In genomic region chr5:166909926-166910325, GRCh38 we compare ENCODE assay signal across 30 cellular contexts.
"Had no signal": no experiment of that assay in that cellular context is flagged by ENCODE, and none has a peak within 500 bp of the region (broad histone marks: within the 10 kb centered on the region; RNA-seq: fewer than 3 reads in every experiment).

No MANE protein-coding gene starts in this region.

- H3K27ac Mint-ChIP-seq: endodermal cell; naive B cell; natural killer cell treated with Interleukin-12 subunit alpha and Interleukin-12 subunit beta and Interleukin-15 and Interleukin-18, amount 100 ng/mL, for 72 hours; stimulated activated naive CD8-positive, alpha-beta T cell treated with anti-CD3 and anti-CD28 coated beads, Interleukin-15, amount 100 ng/mL, for 72 hours had no signal

- H3K36me3 Mint-ChIP-seq: naive B cell; natural killer cell treated with Interleukin-12 subunit alpha and Interleukin-12 subunit beta and Interleukin-15 and Interleukin-18, amount 100 ng/mL, for 72 hours had no signal

- H3K4me3 ChIP-seq: dorsolateral prefrontal cortex, esophagus muscularis mucosa, gastroesophageal sphincter, heart right ventricle, lower lobe of right lung, pancreas, right lobe of liver, smooth muscle cell, suprapubic skin, transverse colon had no signal

- H3K36me3 ChIP-seq: esophagus muscularis mucosa, gastroesophageal sphincter, heart right ventricle, lower lobe of right lung, neutrophil, pancreas, right lobe of liver, suprapubic skin, transverse colon had no signal

- H3K4me3 Mint-ChIP-seq: endodermal cell; natural killer cell treated with Interleukin-12 subunit alpha and Interleukin-12 subunit beta and Interleukin-15 and Interleukin-18, amount 100 ng/mL, for 72 hours; neural crest cell; stimulated activated naive CD8-positive, alpha-beta T cell treated with anti-CD3 and anti-CD28 coated beads, Interleukin-15, amount 100 ng/mL, for 72 hours had no signal

- FAIRE-seq: colon, islet of Langerhans, pancreas had no signal

- H3K4me1 ChIP-seq: gastroesophageal sphincter, heart right ventricle, lower lobe of right lung, pancreas, right lobe of liver, suprapubic skin, transverse colon had no signal

- DNase-seq: dorsolateral prefrontal cortex; effector CD4-positive, alpha-beta T cell; endodermal cell; foreskin keratinocyte; glutamatergic neuron; heart right ventricle; hippocampal formation; kidney glomerular epithelial cell; left ventricle myocardium superior; lower lobe of right lung; naive B cell; pancreas; right lobe of liver; stimulated activated CD4-positive, alpha-beta T cell treated with anti-CD3 and anti-CD28 coated beads, Interleukin-12 subunit alpha, Interleukin-12 subunit beta, amount 100 ng/mL, for 4 hours; stimulated activated CD4-positive, alpha-beta T cell treated with anti-CD3 and anti-CD28 coated beads, Interleukin-1b, Interleukin-23, amount 100 ng/mL, for 48 hours; stimulated activated CD4-positive, alpha-beta T cell treated with anti-CD3 and anti-CD28 coated beads, Interleukin-4, amount 100 ng/mL, for 1 hour; stimulated activated CD8-positive, alpha-beta memory T cell treated with anti-CD3 and anti-CD28 coated beads, Interleukin-4, amount 100 ng/mL, for 48 hours; stimulated activated naive CD4-positive, alpha-beta T cell; stimulated activated naive CD8-positive, alpha-beta T cell treated with anti-CD3 and anti-CD28 coated beads, Interleukin-15, amount 100 ng/mL, for 72 hours; transverse colon had no signal

- H3K9me3 Mint-ChIP-seq: endodermal cell; neural crest cell; stimulated activated naive CD8-positive, alpha-beta T cell treated with anti-CD3 and anti-CD28 coated beads, Interleukin-15, amount 100 ng/mL, for 72 hours had no signal

- H3K27ac ChIP-seq: dorsolateral prefrontal cortex, epithelial cell of prostate, esophagus muscularis mucosa, foreskin keratinocyte, gastroesophageal sphincter, heart right ventricle, lower lobe of right lung, neutrophil, pancreas, right lobe of liver, suprapubic skin, transverse colon had no signal

- H3K27me3 ChIP-seq: esophagus muscularis mucosa, foreskin keratinocyte, gastroesophageal sphincter, heart right ventricle, neutrophil, pancreas, right lobe of liver, suprapubic skin, transverse colon had no signal

- H3K9me3 ChIP-seq: esophagus muscularis mucosa, gastroesophageal sphincter, heart right ventricle, lower lobe of right lung, neutrophil, pancreas, right lobe of liver, suprapubic skin, transverse colon had no signal

- H3K4me1 Mint-ChIP-seq: endodermal cell; naive B cell; neural crest cell; stimulated activated naive CD8-positive, alpha-beta T cell treated with anti-CD3 and anti-CD28 coated beads, Interleukin-15, amount 100 ng/mL, for 72 hours had no signal

- H3K27me3 Mint-ChIP-seq: naive B cell; natural killer cell treated with Interleukin-12 subunit alpha and Interleukin-12 subunit beta and Interleukin-15 and Interleukin-18, amount 100 ng/mL, for 72 hours; stimulated activated naive CD8-positive, alpha-beta T cell treated with anti-CD3 and anti-CD28 coated beads, Interleukin-15, amount 100 ng/mL, for 72 hours had no signal
